ENCODE assay signal across 12 cellular contexts in genomic region chr9:3809724-3810123, GRCh38.
DNase-seq lines count a peak whose midpoint lies in the region; ATAC-seq, FAIRE-seq and TF ChIP-seq lines count a peak whose summit lies in the region.
"Had no signal": no experiment of that assay in that cellular context is flagged by ENCODE, and none has a peak within 500 bp of the region (broad histone marks: within the 10 kb centered on the region; RNA-seq: fewer than 3 reads in every experiment).

No MANE protein-coding gene starts in this region.

- H3K27me3 ChIP-seq in H7 (ENCODE audit: control insufficient read depth, insufficient read depth, low read length) = no peaks in the 10 kb centered on the region

- no peak for FAIRE-seq in GM12892 (lab: Jason Lieb, UNC)

- intact Hi-C loops in cardiac septum (cut with DNase I) = no loop called here

- no peak overlapping the region for H3K4me3 ChIP-seq in H7 (ENCODE audit: insufficient read depth, low read depth, low read length)

- no peaks in the 10 kb centered on the region for H3K36me3 ChIP-seq in H7 (replicated peaks; ENCODE audit: control insufficient read depth, insufficient read depth, low read length)

- DNase-seq in MV-4-11 (lab: John Stamatoyannopoulos, UW) = peak; percentile 91
- peak; percentile 92 for DNase-seq in kidney glomerular epithelial cell (lab: John Stamatoyannopoulos, UW)
- no peak for DNase-seq in GM12892 (ENCODE audit: insufficient read length)
- no peak for DNase-seq in cardiac septum (ENCODE audit: low spot score)
- DNase-seq in H7 = no peak
- DNase-seq: activated naive CD4-positive, alpha-beta T cell treated with Interleukin-2 at 50 U/mL for 16 hours; effector memory CD8-positive, alpha-beta T cell; NCI-H524; retina had no signal

- ATAC-seq in GM18870 (IDR thresholded peaks at IDR 0.05; ENCODE audit: unreplicated experiment) (peak; percentile 93), HG02759 (IDR thresholded peaks at IDR 0.05; ENCODE audit: unreplicated experiment) (peak; percentile 98), HG02870 (IDR thresholded peaks at IDR 0.05; ENCODE audit: unreplicated experiment) (no peak)
- ATAC-seq: effector memory CD8-positive, alpha-beta T cell had no signal

- TF ChIP-seq POLR2A in GM12892 (IDR thresholded peaks at IDR 0.05; ENCODE audit: low read depth, low read length) = no peak

Comparison
In these comparisons a context has a peak if more than half of its experiments do, and no peak if none do; other contexts are left out.
1. DNase-seq: peak in MV-4-11 (single experiment) and kidney glomerular epithelial cell (single experiment); none in GM12892 (single experiment), cardiac septum (single experiment) and H7 (single experiment).